8 cellular contexts compared by ENCODE assay signal in the genomic region with DNA sequence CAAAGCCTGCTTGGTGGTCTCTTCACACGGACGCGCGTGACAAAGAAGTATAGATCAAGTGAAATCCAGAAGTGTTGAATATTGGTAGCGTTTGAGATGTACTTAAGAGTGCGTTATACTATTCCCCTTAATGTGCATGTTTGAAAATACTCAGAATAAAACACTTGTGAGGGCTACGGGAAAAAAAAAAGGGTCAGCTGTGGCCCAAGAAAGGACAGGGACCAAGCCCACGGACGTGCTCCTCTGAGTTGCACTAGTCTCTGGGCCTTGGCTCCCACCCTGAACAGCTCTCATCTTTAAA. TPM values are rescaled to one million over a fixed set of nuclear protein-coding genes. Genes with fewer than 3 reads are reported as not detected.
A peak's percentile ranks its signal among the peaks of the same experiment; 100 is the strongest.
DNase-seq lines count a peak whose midpoint lies in the region; ATAC-seq and TF ChIP-seq lines count a peak whose summit lies in the region.

No MANE protein-coding gene starts in this region.

- ATAC-seq in DND-41 (ENCODE audit: insufficient read depth, low read depth) (no peak; the same call in 2 of the 3 replicates), HG02588 (IDR thresholded peaks at IDR 0.05; ENCODE audit: unreplicated experiment) (no peak)

- TF ChIP-seq CTCF in DND-41 (IDR thresholded peaks at IDR 0.05; ENCODE audit: borderline replicate concordance, extremely low read depth, low read length, poor library complexity, severe bottlenecking) (no peak), OCI-LY7 (conservative IDR thresholded peaks at IDR 0.05; ENCODE audit: low read length) (no peak), parathyroid adenoma (IDR thresholded peaks at IDR 0.05) (no peak)

- intact Hi-C loops in OCI-LY7 (cut with micrococcal nuclease; ENCODE audit: unreplicated experiment) = loop anchor here (2.0 to 5.0 kb wide), 3 partner anchors 15 to 381 kb away; a partner anchor contains a TSS

- no peaks in the 10 kb centered on the region for H4K20me1 ChIP-seq in DND-41 (ENCODE audit: insufficient read depth, low read length)
- no peaks in the 10 kb centered on the region for H4K20me1 ChIP-seq in OCI-LY7 (ENCODE audit: insufficient read depth, low read length)

- H2AFZ ChIP-seq in DND-41 (ENCODE audit: low read depth, low read length) (peak overlapping the region; percentile 72), OCI-LY7 (ENCODE audit: low read length) (peak overlapping the region; percentile 86), parathyroid adenoma (peak overlapping the region; percentile 78)

- H3K4me3 ChIP-seq in DND-41 (ENCODE audit: low read depth in 1 of 2, low read length in 2 of 2) = peak overlapping the region; percentile 51 to 81
- peak overlapping the region; percentile 83 for H3K4me3 ChIP-seq in OCI-LY7 (ENCODE audit: low read depth, low read length, poor library complexity, severe bottlenecking)
- peak overlapping the region; percentile 97 for H3K4me3 ChIP-seq in parathyroid adenoma (ENCODE audit: low read depth, low read length)

- H3K9me3 ChIP-seq in DND-41 (ENCODE audit: insufficient read depth, low read length, severe bottlenecking) (no peaks in the 10 kb centered on the region), OCI-LY7 (ENCODE audit: low read length) (no peaks in the 10 kb centered on the region), parathyroid adenoma (ENCODE audit: control insufficient read depth, low read length) (no peaks in the 10 kb centered on the region)

- DNase-seq in DND-41 (no peak), OCI-LY7 (ENCODE audit: low spot score) (no peak), epithelial cell of prostate (ENCODE audit: low read depth, low spot score) (no peak), NCI-H526 treated with DMSO at 0.1 percent for 48 hours (lab: John Stamatoyannopoulos, UW) (no peak), NCI-H187 treated with DMSO at 0.1 percent for 48 hours (lab: John Stamatoyannopoulos, UW) (no peak), NCI-H82 (lab: John Stamatoyannopoulos, UW) (no peak)

- H3K27ac ChIP-seq in DND-41 (ENCODE audit: low read length) (peak overlapping the region; percentile 81), OCI-LY7 (ENCODE audit: low read depth, low read length, poor library complexity, severe bottlenecking) (peak overlapping the region; percentile 68), epithelial cell of prostate (peak overlapping the region; percentile 83), parathyroid adenoma (peak overlapping the region; percentile 67)

- CTCF ChIA-PET in OCI-LY7 (lab: Charles Lee; ENCODE audit: unreplicated experiment) = interaction anchor here (0.5 kb wide), 1 partner anchor 473 kb away, joined by 3 read pairs; no protein-coding TSS in a partner anchor

- H3K79me2 ChIP-seq in DND-41 (ENCODE audit: insufficient read depth, low read length) (peaks cover 13% of the 10 kb centered on the region), OCI-LY7 (ENCODE audit: insufficient read depth, low read depth, low read length) (peaks cover 10% of the 10 kb centered on the region), parathyroid adenoma (peaks cover 3% of the 10 kb centered on the region)

- H3K4me1 ChIP-seq in DND-41 (ENCODE audit: insufficient read depth, low read length) (peaks cover 27% of the 10 kb centered on the region), OCI-LY7 (ENCODE audit: insufficient read depth, low read length, poor library complexity, severe bottlenecking) (peaks cover 18% of the 10 kb centered on the region), parathyroid adenoma (no peaks in the 10 kb centered on the region)

- H3K9me2 ChIP-seq in OCI-LY7 (ENCODE audit: insufficient read depth, low read length) = no peaks in the 10 kb centered on the region

- peaks cover 31% of the 10 kb centered on the region for H3K36me3 ChIP-seq in DND-41 (ENCODE audit: insufficient read depth, low read length)
- peaks cover 35% of the 10 kb centered on the region for H3K36me3 ChIP-seq in OCI-LY7 (ENCODE audit: insufficient read depth, low read length)
- H3K36me3 ChIP-seq in parathyroid adenoma (ENCODE audit: control insufficient read depth, insufficient read depth, low read length) = no peaks in the 10 kb centered on the region

- H3K27me3 ChIP-seq in DND-41 (ENCODE audit: insufficient read depth, low read length, poor library complexity) = no peaks in the 10 kb centered on the region
- H3K27me3 ChIP-seq in parathyroid adenoma (ENCODE audit: control insufficient read depth, insufficient read depth, low read length) = no peaks in the 10 kb centered on the region

- H3K4me2 ChIP-seq in DND-41 (ENCODE audit: insufficient read depth, low read length) (peak overlapping the region; percentile 73), OCI-LY7 (ENCODE audit: low read length) (peak overlapping the region; percentile 96), parathyroid adenoma (ENCODE audit: low read length) (peak overlapping the region; percentile 87)

- POLR2A ChIA-PET in OCI-LY7 (lab: Charles Lee) = no interaction called here

- peak overlapping the region; percentile 71 for H3K9ac ChIP-seq in DND-41 (ENCODE audit: low read depth, low read length)
- H3K9ac ChIP-seq in parathyroid adenoma = peak overlapping the region; percentile 1

- TSS peak; percentile 100 for BruUV-seq in OCI-LY7 (replicated peaks; lab: Mats Ljungman, UMichigan)

RNA-seq across cellular contexts. Expression of a gene that starts 0.6 kb away (rescaled TPM):
- 62.0 and 73.6 TPM in 2 replicates for total RNA-seq in OCI-LY7 (2014; rRNA removed; shearing (Covaris generic))
- total RNA-seq in OCI-LY7 (2022) = 105 and 115 TPM in 2 replicates

RNA-seq across cellular contexts. Expression of a gene that starts 13.3 kb away (rescaled TPM):
- 0.25 and 0.57 TPM in 2 replicates for total RNA-seq in OCI-LY7 (2014; rRNA removed; shearing (Covaris generic))
- 1.7 and 2.0 TPM in 2 replicates for total RNA-seq in OCI-LY7 (2022)

RNA-seq across cellular contexts. Expression of a gene that starts 15.7 kb away (rescaled TPM):
- total RNA-seq in OCI-LY7 (2014; rRNA removed; shearing (Covaris generic)) = 61.5 and 66.8 TPM in 2 replicates
- 58.1 and 59.7 TPM in 2 replicates for total RNA-seq in OCI-LY7 (2022)

RNA-seq across cellular contexts. Expression of a gene that starts 19.9 kb away (rescaled TPM):
- 404 and 536 TPM in 2 replicates for total RNA-seq in OCI-LY7 (2014; rRNA removed; shearing (Covaris generic))
- 373 and 395 TPM in 2 replicates for total RNA-seq in OCI-LY7 (2022)

RNA-seq across cellular contexts. Expression of a gene that starts 38.1 kb away (rescaled TPM):
- total RNA-seq in OCI-LY7 (2014; rRNA removed; shearing (Covaris generic)) = not detected in 2 replicates
- total RNA-seq in OCI-LY7 (2022) = not detected in 2 replicates
